18 cellular contexts compared by ENCODE assay signal in genomic region chr11:76655466-76656086, GRCh38. TPM values are rescaled to one million over a fixed set of nuclear protein-coding genes. Genes with fewer than 3 reads are reported as not detected.
DNase-seq lines count a peak whose midpoint lies in the region; ATAC-seq and TF ChIP-seq lines count a peak whose summit lies in the region.
"Had no signal": no experiment of that assay in that cellular context is flagged by ENCODE, and none has a peak within 500 bp of the region (broad histone marks: within the 10 kb centered on the region; RNA-seq: fewer than 3 reads in every experiment).

No MANE protein-coding gene starts in this region.

- H3K9ac ChIP-seq in endodermal cell (ENCODE audit: extremely low read depth, low read length, poor library complexity, severe bottlenecking) = no peak overlapping the region
- H3K9ac ChIP-seq: GM23248 had no signal

- no peak for TF ChIP-seq EP300 in suprapubic skin (IDR thresholded peaks at IDR 0.05)

- H3K36me3 ChIP-seq in endodermal cell (ENCODE audit: control insufficient read depth, insufficient read depth, low read length) = no peaks in the 10 kb centered on the region
- H3K36me3 ChIP-seq in mesodermal cell (ENCODE audit: control insufficient read depth, insufficient read depth, low read length) = peaks cover 35% of the 10 kb centered on the region
- peaks cover 20% of the 10 kb centered on the region for H3K36me3 ChIP-seq in suprapubic skin

- POLR2A ChIA-PET in WTC11 (lab: Charles Lee) = no interaction called here

- H3K36me3 Mint-ChIP-seq in WTC11 (no peaks in the 10 kb centered on the region), endodermal cell (ENCODE audit: low read depth) (no peaks in the 10 kb centered on the region)
- H3K36me3 Mint-ChIP-seq: natural killer cell treated with Interleukin-12 subunit alpha and Interleukin-12 subunit beta and Interleukin-15 and Interleukin-18, amount 100 ng/mL, for 72 hours; stimulated activated effector memory CD8-positive, alpha-beta T cell treated with anti-CD3 and anti-CD28 coated beads, Interleukin-12 subunit alpha, Interleukin-12 subunit beta, amount 100 ng/mL, for 72 hours had no signal

- no peaks in the 10 kb centered on the region for H3K27me3 Mint-ChIP-seq in WTC11 (ENCODE audit: low read depth)
- peaks cover 7% of the 10 kb centered on the region for H3K27me3 Mint-ChIP-seq in endodermal cell (ENCODE audit: insufficient read depth)

- CTCF ChIA-PET in WTC11 (lab: Charles Lee) = interaction anchor here (1.1 to 1.8 kb wide), 5 partner anchors 15 to 79 kb away, joined by 3 to 14 read pairs (median 4); partner anchors contain the start of gene LRRC32

- TF ChIP-seq CTCF in WTC11 (IDR thresholded peaks at IDR 0.05) (no peak), endodermal cell (conservative IDR thresholded peaks at IDR 0.05) (no peak), suprapubic skin (IDR thresholded peaks at IDR 0.05) (no peak)

- no peak overlapping the region for H3K27ac Mint-ChIP-seq in WTC11
- H3K27ac Mint-ChIP-seq in endodermal cell = no peak overlapping the region
- H3K27ac Mint-ChIP-seq: natural killer cell treated with Interleukin-12 subunit alpha and Interleukin-12 subunit beta and Interleukin-15 and Interleukin-18, amount 100 ng/mL, for 72 hours; T-helper 17 cell had no signal

- H3K9me3 ChIP-seq in endodermal cell (ENCODE audit: control insufficient read depth, low read length) = no peaks in the 10 kb centered on the region
- no peaks in the 10 kb centered on the region for H3K9me3 ChIP-seq in mesodermal cell (ENCODE audit: control insufficient read depth, low read length)
- H3K9me3 ChIP-seq in suprapubic skin = no peaks in the 10 kb centered on the region

- H3K9me3 Mint-ChIP-seq in WTC11 = no peaks in the 10 kb centered on the region
- H3K9me3 Mint-ChIP-seq in endodermal cell = no peaks in the 10 kb centered on the region
- H3K9me3 Mint-ChIP-seq: natural killer cell treated with Interleukin-12 subunit alpha and Interleukin-12 subunit beta and Interleukin-15 and Interleukin-18, amount 100 ng/mL, for 72 hours; stimulated activated effector memory CD8-positive, alpha-beta T cell treated with anti-CD3 and anti-CD28 coated beads, Interleukin-12 subunit alpha, Interleukin-12 subunit beta, amount 100 ng/mL, for 72 hours had no signal

- H3K4me1 Mint-ChIP-seq in WTC11 (peaks cover 14% of the 10 kb centered on the region), endodermal cell (peaks cover 22% of the 10 kb centered on the region)
- H3K4me1 Mint-ChIP-seq: stimulated activated effector memory CD8-positive, alpha-beta T cell treated with anti-CD3 and anti-CD28 coated beads, Interleukin-12 subunit alpha, Interleukin-12 subunit beta, amount 100 ng/mL, for 72 hours had no signal

- peaks cover 10% of the 10 kb centered on the region for H3K4me1 ChIP-seq in endodermal cell (ENCODE audit: control insufficient read depth, insufficient read depth, low read length)
- H3K4me1 ChIP-seq in mesodermal cell (ENCODE audit: control insufficient read depth, insufficient read depth, low read length, poor library complexity, severe bottlenecking) = peaks cover 32% of the 10 kb centered on the region
- peaks cover 39% of the 10 kb centered on the region for H3K4me1 ChIP-seq in suprapubic skin

- no peak; the same call in 1 of the 2 replicates for ATAC-seq in WTC11
- no peak for ATAC-seq in HG02642 (IDR thresholded peaks at IDR 0.05; ENCODE audit: poor library complexity, unreplicated experiment)
- ATAC-seq in HG02938 (IDR thresholded peaks at IDR 0.05; ENCODE audit: unreplicated experiment) = no peak
- ATAC-seq: activated CD4-positive, CD25-positive, alpha-beta regulatory T cell treated with anti-CD3 and anti-CD28 coated beads, Interleukin-2, amount 50 U/mL, for 24 hours; stimulated activated effector memory CD8-positive, alpha-beta T cell treated with anti-CD3 and anti-CD28 coated beads, Interleukin-12 subunit alpha, Interleukin-12 subunit beta, amount 100 ng/mL, for 72 hours; T-helper 17 cell had no signal

- peak; percentile 8 for DNase-seq in WTC11 (ENCODE audit: low spot score)
- DNase-seq in endodermal cell = peak; percentile 53
- peak; percentile 58 to 75 for DNase-seq in suprapubic skin (ENCODE audit: low spot score in 2 of 2)
- DNase-seq in NCI-H446 (lab: John Stamatoyannopoulos, UW) = no peak
- DNase-seq in NCI-H1436 treated with DMSO at 0.1 percent for 48 hours (lab: John Stamatoyannopoulos, UW) = no peak
- DNase-seq: DND-41; GM23248; NCI-H1048; NK-92 treated with Interleukin-12 subunit alpha and Interleukin-12 subunit beta, amount 100 ng/mL, for 24 hours; retina; T-helper 17 cell had no signal

- H3K4me3 Mint-ChIP-seq in WTC11 (no peak overlapping the region), endodermal cell (no peak overlapping the region)
- H3K4me3 Mint-ChIP-seq: natural killer cell treated with Interleukin-12 subunit alpha and Interleukin-12 subunit beta and Interleukin-15 and Interleukin-18, amount 100 ng/mL, for 72 hours; stimulated activated effector memory CD8-positive, alpha-beta T cell treated with anti-CD3 and anti-CD28 coated beads, Interleukin-12 subunit alpha, Interleukin-12 subunit beta, amount 100 ng/mL, for 72 hours; T-helper 17 cell had no signal

- no peak overlapping the region for H3K27ac ChIP-seq in endodermal cell (ENCODE audit: low read depth, low read length)
- H3K27ac ChIP-seq in mesodermal cell (ENCODE audit: low read depth, low read length, severe bottlenecking) = peak overlapping the region; percentile 82
- H3K27ac ChIP-seq in suprapubic skin = no peak overlapping the region
- H3K27ac ChIP-seq: C4-2B, GM23248 had no signal

- H3K4me3 ChIP-seq in endodermal cell (ENCODE audit: low read length) = no peak overlapping the region
- H3K4me3 ChIP-seq in mesodermal cell (ENCODE audit: extremely low read depth, insufficient read depth, low read length, poor library complexity, severe bottlenecking) = no peak overlapping the region
- no peak overlapping the region for H3K4me3 ChIP-seq in suprapubic skin
- H3K4me3 ChIP-seq: GM23248 had no signal

- WGBS in endodermal cell (ENCODE audit: insufficient coverage in 1 of 2, insufficient read length in 1 of 2), 2 experiments = 83 to 87% methylated on average over 11 to 17 of the region's 17 CpGs
- 86 to 97% methylated on average over 13 of the region's 17 CpGs for WGBS in mesodermal cell (ENCODE audit: insufficient coverage in 2 of 2), 2 experiments
- 77% methylated on average over 7 of the region's 17 CpGs for WGBS in suprapubic skin

- H3K27me3 ChIP-seq in endodermal cell (ENCODE audit: control insufficient read depth, insufficient read depth, low read length, poor library complexity, severe bottlenecking) (no peaks in the 10 kb centered on the region), suprapubic skin (no peaks in the 10 kb centered on the region)

- no peak for TF ChIP-seq POLR2A in suprapubic skin (IDR thresholded peaks at IDR 0.05)

TF ChIP-seq in WTC11, 78 proteins besides CTCF, POLR2A, EP300 and RAD21:
- TF ChIP-seq SMAD4 (CRISPR knock-in tag; IDR thresholded peaks at IDR 0.05) (no peak), ZNF423 (CRISPR knock-in tag; IDR thresholded peaks at IDR 0.05) (peak; percentile 38; the same call in 1 of the 2 replicates)

RNA-seq across cellular contexts. Expression of gene LRRC32, which starts 15.0 kb away (rescaled TPM):
- total RNA-seq in WTC11 (2021) = 0.74 to 1.7 TPM (median 1.6 TPM) in 3 replicates
- 1 to 10 TPM; 1.3 to 1.6 TPM for total RNA-seq in endodermal cell
- polyA plus RNA-seq in endodermal cell (2013, experiment 1 of 2) = 2.0 TPM
- 2.2 TPM for polyA plus RNA-seq in endodermal cell (2013, experiment 2 of 2)
- polyA plus RNA-seq in mesodermal cell (2013, experiment 1 of 2) = 96.7 TPM
- polyA plus RNA-seq in mesodermal cell (2013, experiment 2 of 2) = 105 TPM
- total RNA-seq in suprapubic skin = 10 to 100 TPM; 10.4 to 23.2 (median 17.5) TPM

Comparison
In these comparisons a context has a peak if more than half of its experiments do, and no peak if none do; other contexts are left out.
1. DNase-seq: peak in WTC11 (single experiment), endodermal cell (single experiment) and suprapubic skin (2 of 2); none in NCI-H446 (0 of 2) and NCI-H1436 treated with DMSO at 0.1 percent for 48 hours (single experiment).